ENCODE assay signal across 23 cellular contexts in genomic region chr5:106085136-106085535, GRCh38.
"Had no signal": no experiment of that assay in that cellular context is flagged by ENCODE, and none has a peak within 500 bp of the region (broad histone marks: within the 10 kb centered on the region; RNA-seq: fewer than 3 reads in every experiment).

No MANE protein-coding gene starts in this region.

- H3K9me3 Mint-ChIP-seq: dendritic cell treated with granulocyte-macrophage colony-stimulating factor and Interleukin-4, amounts not matched to agents 40 ng/mL and 50 ng/mL, for 4 days had no signal

- H3K9me3 ChIP-seq: esophagus muscularis mucosa, gastrocnemius medialis, left ventricle myocardium inferior, lower lobe of right lung, neutrophil, stomach, thoracic aorta, transverse colon had no signal

- H3K27me3 Mint-ChIP-seq: dendritic cell treated with granulocyte-macrophage colony-stimulating factor and Interleukin-4, amounts not matched to agents 40 ng/mL and 50 ng/mL, for 4 days; effector memory CD8-positive, alpha-beta T cell; natural killer cell treated with Interleukin-12 subunit alpha and Interleukin-12 subunit beta and Interleukin-15 and Interleukin-18, amount 100 ng/mL, for 72 hours had no signal

- H3K36me3 Mint-ChIP-seq: immature natural killer cell; natural killer cell treated with Interleukin-12 subunit alpha and Interleukin-12 subunit beta and Interleukin-15 and Interleukin-18, amount 100 ng/mL, for 72 hours had no signal

- ATAC-seq: effector memory CD8-positive, alpha-beta T cell; gastrocnemius medialis; left cardiac atrium; lower lobe of right lung; natural killer cell treated with Interleukin-12 subunit alpha and Interleukin-12 subunit beta and Interleukin-15 and Interleukin-18, amount 100 ng/mL, for 72 hours; right cardiac atrium had no signal

- H3K4me1 Mint-ChIP-seq: immature natural killer cell had no signal

- H3K27ac ChIP-seq: epithelial cell of prostate, esophagus muscularis mucosa, gastrocnemius medialis, left ventricle myocardium inferior, lower lobe of right lung, neutrophil, stomach, thoracic aorta, transverse colon had no signal

- H3K4me3 Mint-ChIP-seq: dendritic cell treated with granulocyte-macrophage colony-stimulating factor and Interleukin-4, amounts not matched to agents 40 ng/mL and 50 ng/mL, for 4 days; effector memory CD8-positive, alpha-beta T cell; immature natural killer cell; natural killer cell treated with Interleukin-12 subunit alpha and Interleukin-12 subunit beta and Interleukin-15 and Interleukin-18, amount 100 ng/mL, for 72 hours had no signal

- DNase-seq: effector memory CD8-positive, alpha-beta T cell; gastrocnemius medialis; glutamatergic neuron; immature natural killer cell; left cardiac atrium; left ventricle myocardium inferior; lower lobe of right lung; mesenchymal stem cell; midbrain; posterior cingulate gyrus; right cardiac atrium; small intestine; stimulated activated CD4-positive, alpha-beta T cell treated with anti-CD3 and anti-CD28 coated beads, Interleukin-12 subunit alpha, Interleukin-12 subunit beta, amount 100 ng/mL, for 4 hours; stimulated activated naive CD4-positive, alpha-beta T cell; stomach; substantia nigra; transverse colon had no signal

- H3K4me1 ChIP-seq: esophagus muscularis mucosa, gastrocnemius medialis, left ventricle myocardium inferior, lower lobe of right lung, stomach, transverse colon had no signal

- H3K4me3 ChIP-seq: esophagus muscularis mucosa, gastrocnemius medialis, left ventricle myocardium inferior, lower lobe of right lung, stomach, thoracic aorta, transverse colon had no signal

- H3K27ac Mint-ChIP-seq: dendritic cell treated with granulocyte-macrophage colony-stimulating factor and Interleukin-4, amounts not matched to agents 40 ng/mL and 50 ng/mL, for 4 days; effector memory CD8-positive, alpha-beta T cell; immature natural killer cell; natural killer cell treated with Interleukin-12 subunit alpha and Interleukin-12 subunit beta and Interleukin-15 and Interleukin-18, amount 100 ng/mL, for 72 hours had no signal

- H3K36me3 ChIP-seq: esophagus muscularis mucosa, gastrocnemius medialis, left ventricle myocardium inferior, lower lobe of right lung, neutrophil, stomach, thoracic aorta, transverse colon had no signal

- H3K27me3 ChIP-seq: esophagus muscularis mucosa, gastrocnemius medialis, neutrophil, stomach, transverse colon had no signal
